Comparison of ENCODE assay signal across 8 cellular contexts in the genomic region with DNA sequence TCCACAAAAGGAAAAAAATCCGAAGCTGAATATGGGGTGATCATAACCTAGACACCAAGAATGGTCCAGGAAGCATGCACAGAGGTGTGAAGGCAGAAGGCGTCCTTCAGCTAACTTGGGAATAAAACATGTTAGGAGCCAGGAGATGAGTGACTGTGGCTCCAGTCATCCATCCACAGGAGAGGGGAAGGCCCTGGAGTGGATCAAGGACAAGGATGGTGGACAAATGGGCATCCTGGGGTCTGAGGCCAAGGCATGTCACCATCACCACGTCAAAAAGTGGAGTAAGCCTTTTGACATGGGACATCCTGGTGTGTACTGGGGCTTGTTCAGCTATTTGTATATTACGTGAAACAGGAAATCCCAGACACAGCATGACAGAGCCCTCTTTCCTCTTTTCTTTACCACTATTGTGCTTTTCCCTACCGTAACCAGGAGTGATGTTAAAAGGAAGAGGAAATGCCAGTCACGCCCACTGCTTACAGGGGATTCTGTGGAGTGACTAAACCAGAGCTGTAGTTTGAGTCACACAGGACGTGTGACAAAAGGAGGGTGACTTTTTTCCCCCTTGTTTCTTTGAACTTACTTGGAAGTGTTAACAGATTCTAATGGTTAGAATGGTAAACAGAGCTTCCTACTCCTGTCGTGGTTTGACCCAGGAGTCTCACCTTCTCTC. TPM values are rescaled to one million over a fixed set of nuclear protein-coding genes. Genes with fewer than 3 reads are reported as not detected.
DNase-seq lines count a peak whose midpoint lies in the region; ATAC-seq lines count a peak whose summit lies in the region.

No MANE protein-coding gene starts in this region.

- ATAC-seq in GM19324 (IDR thresholded peaks at IDR 0.05; ENCODE audit: low FRiP score, unreplicated experiment) (peak; percentile 41), HG03196 (IDR thresholded peaks at IDR 0.05; ENCODE audit: unreplicated experiment) (peak; percentile 74), esophagus mucosa (peak; percentile 96)

- intact Hi-C loops in posterior vena cava (cut with DNase I) = no loop called here

- peak; percentile 64 for DNase-seq in AG08395 (ENCODE audit: low spot score)
- peak; percentile 35 for DNase-seq in UCSD-AML1 (lab: John Stamatoyannopoulos, UW; ENCODE audit: unreplicated experiment)
- peak; percentile 84 for DNase-seq in pulmonary artery endothelial cell (ENCODE audit: low read depth, low spot score)
- DNase-seq in posterior vena cava (ENCODE audit: low spot score) = no peak
- no peak for DNase-seq in OCI-M2 (lab: John Stamatoyannopoulos, UW; ENCODE audit: unreplicated experiment)

RNA-seq across cellular contexts. Expression of a gene that starts 15.4 kb away (rescaled TPM):
- 3.3 TPM for total RNA-seq in esophagus mucosa
- 11.9 and 22.7 TPM in 2 replicates for total RNA-seq in pulmonary artery endothelial cell
- total RNA-seq in posterior vena cava = 10 to 100 TPM; 13.1 to 14.7 TPM

RNA-seq across cellular contexts. Expression of a gene that starts 57.4 kb away (rescaled TPM):
- total RNA-seq in esophagus mucosa = 19.9 TPM
- total RNA-seq in pulmonary artery endothelial cell = 29.3 and 49.3 TPM in 2 replicates
- 10 to 100 TPM; 19.0 to 25.0 TPM for total RNA-seq in posterior vena cava

RNA-seq across cellular contexts. Expression of a gene that starts 57.7 kb away (rescaled TPM):
- total RNA-seq in esophagus mucosa = 28.0 TPM
- total RNA-seq in pulmonary artery endothelial cell = 21.1 and 31.0 TPM in 2 replicates
- 10 to 100 TPM; 32.3 to 35.5 TPM for total RNA-seq in posterior vena cava

Comparison
In these comparisons a context has a peak if more than half of its experiments do, and no peak if none do; other contexts are left out.
1. DNase-seq: peak in AG08395 (single experiment), UCSD-AML1 (single experiment) and pulmonary artery endothelial cell (single experiment); none in posterior vena cava (single experiment) and OCI-M2 (single experiment).
2. ATAC-seq: peak in every context shown above with its lines; median percentile 96 in esophagus mucosa; 74 in HG03196; 41 in GM19324.